In genomic region chr16:2366660-2367309, GRCh38 we compare ENCODE assay signal across 19 cellular contexts. TPM values are rescaled to one million over a fixed set of nuclear protein-coding genes. Genes with fewer than 3 reads are reported as not detected.
DNase-seq lines count a peak whose midpoint lies in the region; ATAC-seq and TF ChIP-seq lines count a peak whose summit lies in the region.
"Had no signal": no experiment of that assay in that cellular context is flagged by ENCODE, and none has a peak within 500 bp of the region (broad histone marks: within the 10 kb centered on the region; RNA-seq: fewer than 3 reads in every experiment).

No MANE protein-coding gene starts in this region.

- H3K36me3 Mint-ChIP-seq in T-helper 17 cell (ENCODE audit: low read depth) = peaks cover 6% of the 10 kb centered on the region
- H3K36me3 Mint-ChIP-seq in nephron (ENCODE audit: low read depth) = no peaks in the 10 kb centered on the region
- no peaks in the 10 kb centered on the region for H3K36me3 Mint-ChIP-seq in nephron progenitor cell (ENCODE audit: low read depth)
- H3K36me3 Mint-ChIP-seq: CD8-positive, alpha-beta memory T cell had no signal

- no peaks in the 10 kb centered on the region for H3K4me1 Mint-ChIP-seq in T-helper 17 cell
- H3K4me1 Mint-ChIP-seq in nephron = peaks cover 57% of the 10 kb centered on the region
- peaks cover 7% of the 10 kb centered on the region for H3K4me1 Mint-ChIP-seq in nephron progenitor cell
- H3K4me1 Mint-ChIP-seq: CD8-positive, alpha-beta memory T cell; GM23338 had no signal

- H3K27ac Mint-ChIP-seq in T-helper 17 cell = no peak overlapping the region
- peak overlapping the region in 2 of 3 experiments; percentile 62 to 76 for H3K27ac Mint-ChIP-seq in nephron
- H3K27ac Mint-ChIP-seq in nephron progenitor cell = no peak overlapping the region
- H3K27ac Mint-ChIP-seq: CD8-positive, alpha-beta memory T cell; GM23338 had no signal

- H3K27ac ChIP-seq in SK-N-SH (ENCODE audit: low read depth in 2 of 2, low read length in 1 of 2) = peak overlapping the region; percentile 50 to 94; a peak in 3 of 4 replicates
- no peak overlapping the region for H3K27ac ChIP-seq in brain microvascular endothelial cell
- H3K27ac ChIP-seq: BLaER1, PC-9, SJSA1 had no signal

- H3K9me3 Mint-ChIP-seq in nephron = no peaks in the 10 kb centered on the region
- H3K9me3 Mint-ChIP-seq in nephron progenitor cell = no peaks in the 10 kb centered on the region
- H3K9me3 Mint-ChIP-seq: CD8-positive, alpha-beta memory T cell; GM23338 had no signal

- no peaks in the 10 kb centered on the region for H3K9me2 ChIP-seq in SK-N-SH

- H3K27me3 ChIP-seq in SK-N-SH (ENCODE audit: insufficient read depth) (no peaks in the 10 kb centered on the region), brain microvascular endothelial cell (replicated peaks) (peaks cover 3% of the 10 kb centered on the region)
- H3K27me3 ChIP-seq: BLaER1 had no signal

- TF ChIP-seq CTCF in SK-N-SH (IDR thresholded peaks at IDR 0.05) (no peak), GM12864 (IDR thresholded peaks at IDR 0.05; ENCODE audit: low read depth, low read length, missing control alignments) (no peak), nephron (IDR thresholded peaks at IDR 0.05; ENCODE audit: unreplicated experiment in 3 of 3) (no peak), nephron progenitor cell (IDR thresholded peaks at IDR 0.05) (no peak), brain microvascular endothelial cell (IDR thresholded peaks at IDR 0.05; ENCODE audit: low read depth, low read length, missing control alignments) (no peak)

- no peak overlapping the region for H3K9ac ChIP-seq in SK-N-SH
- H3K9ac ChIP-seq: BLaER1 had no signal

- H3K36me3 ChIP-seq in SK-N-SH (replicated peaks in 1 of 2; ENCODE audit: control insufficient read depth in 1 of 2, insufficient read depth in 2 of 2, low read length in 1 of 2) (no peaks in the 10 kb centered on the region), brain microvascular endothelial cell (replicated peaks) (no peaks in the 10 kb centered on the region)
- H3K36me3 ChIP-seq: BLaER1, SJSA1 had no signal

- H3K4me2 ChIP-seq in SK-N-SH = no peak overlapping the region
- H3K4me2 ChIP-seq: BLaER1, GM23338, PC-9 had no signal

- H3K4me1 ChIP-seq in SK-N-SH (ENCODE audit: control insufficient read depth in 1 of 2, insufficient read depth in 2 of 2, low read depth in 1 of 2, low read length in 1 of 2) = peaks cover 14 to 30% of the 10 kb centered on the region in 2 experiments; a peak in 3 of 4 replicates
- H3K4me1 ChIP-seq: BLaER1, SJSA1 had no signal

- H3F3A ChIP-seq in SK-N-SH (replicated peaks; ENCODE audit: insufficient read depth) = peaks cover 13% of the 10 kb centered on the region

- H2AFZ ChIP-seq in SK-N-SH (ENCODE audit: low read depth) = no peak overlapping the region
- H2AFZ ChIP-seq: GM23338, PC-9 had no signal

- DNase-seq in SK-N-SH = no peak
- peak; percentile 49 for DNase-seq in GM12864 (ENCODE audit: low read depth)
- no peak for DNase-seq in T-helper 17 cell
- no peak for DNase-seq in nephron progenitor cell
- no peak for DNase-seq in HCEC 1CT
- DNase-seq in brain microvascular endothelial cell = no peak
- DNase-seq: 8988T; CD8-positive, alpha-beta memory T cell; DMS79; KBM-7; NCI-H1436 treated with DMSO at 0.1 percent for 48 hours; NCI-H2029 treated with DMSO at 0.1 percent for 48 hours; NCI-H748 treated with DMSO at 0.1 percent for 48 hours; PC-9 had no signal

- in situ Hi-C loops in brain microvascular endothelial cell (cut with HindIII; ENCODE audit: low pct_ligation_motif_present, low sequenced_read_pairs) = no loop called here

- ATAC-seq in SK-N-SH treated with all-trans-retinoic acid at 6 μM for 48 hours (no peak), T-helper 17 cell (peak; percentile 54)
- ATAC-seq: GM23338 had no signal

- WGBS in SK-N-SH (ENCODE audit: low lambda C conversion rate) = 80% methylated on average over 13 of the region's 13 CpGs

- no peaks in the 10 kb centered on the region for H3K9me3 ChIP-seq in SK-N-SH
- no peaks in the 10 kb centered on the region for H3K9me3 ChIP-seq in T-helper 17 cell (ENCODE audit: control insufficient read depth, low read length, poor library complexity, severe bottlenecking)
- H3K9me3 ChIP-seq: BLaER1, SJSA1 had no signal

- H3K4me3 Mint-ChIP-seq in T-helper 17 cell = no peak overlapping the region
- no peak overlapping the region for H3K4me3 Mint-ChIP-seq in nephron
- no peak overlapping the region for H3K4me3 Mint-ChIP-seq in nephron progenitor cell
- H3K4me3 Mint-ChIP-seq: CD8-positive, alpha-beta memory T cell; GM23338 had no signal

- no peak for TF ChIP-seq EP300 in SK-N-SH (IDR thresholded peaks at IDR 0.05; ENCODE audit: borderline replicate concordance in 1 of 2, low read depth in 1 of 2, low read length in 1 of 2)

- H3K79me2 ChIP-seq in SK-N-SH (ENCODE audit: insufficient read depth) = no peaks in the 10 kb centered on the region

- CTCF ChIA-PET in SK-N-SH (lab: Yijun Ruan, JAX) = interaction anchor here (0.6 to 1.8 kb wide), 4 partner anchors 19 to 237 kb away, joined by 3 to 7 read pairs (median 4); partner anchors contain the start of gene ABCA3

- H3K27me3 Mint-ChIP-seq in T-helper 17 cell = peaks cover 68% of the 10 kb centered on the region
- peaks cover 11% of the 10 kb centered on the region for H3K27me3 Mint-ChIP-seq in nephron (ENCODE audit: low read depth)
- H3K27me3 Mint-ChIP-seq in nephron progenitor cell (ENCODE audit: low read depth, poor library complexity) = peaks cover 85% of the 10 kb centered on the region

- TF ChIP-seq RAD21 in SK-N-SH (IDR thresholded peaks at IDR 0.05; ENCODE audit: low read length) = no peak

- H3K4me3 ChIP-seq in SK-N-SH (ENCODE audit: low read depth in 2 of 2, low read length in 1 of 2) (no peak overlapping the region), GM12864 (ENCODE audit: low read depth, low read length) (no peak overlapping the region), brain microvascular endothelial cell (ENCODE audit: low read depth, low read length) (no peak overlapping the region)
- H3K4me3 ChIP-seq: BLaER1, GM23338, PC-9, SJSA1 had no signal

- H4K20me1 ChIP-seq in SK-N-SH (ENCODE audit: insufficient read depth) = no peaks in the 10 kb centered on the region
- H4K20me1 ChIP-seq: BLaER1 had no signal

- POLR2A ChIA-PET in SK-N-SH (lab: Yijun Ruan, JAX) = no interaction called here

TF ChIP-seq in SK-N-SH, 30 proteins besides CTCF, POLR2A, EP300 and RAD21:
- TF ChIP-seq USF1 (IDR thresholded peaks at IDR 0.05; ENCODE audit: borderline replicate concordance, low read depth) = no peak
- TF ChIP-seq MXI1 (IDR thresholded peaks at IDR 0.05; ENCODE audit: low read depth, low read length) = no peak

TF ChIP-seq in SK-N-SH treated with all-trans-retinoic acid at 6 μM for 48 hours, 23 proteins besides CTCF, POLR2A, EP300 and RAD21:
- TF ChIP-seq RARB (CRISPR knock-in tag; IDR thresholded peaks at IDR 0.05) (no peak), SNAI2 (CRISPR knock-in tag; IDR thresholded peaks at IDR 0.05) (no peak), ZNF70 (CRISPR knock-in tag; IDR thresholded peaks at IDR 0.05) (no peak)

RNA-seq across cellular contexts. Expression of gene ABCA3, which starts 26.3 kb away (rescaled TPM):
- 6.9 and 9.9 TPM in 2 replicates for polyA plus RNA-seq in SK-N-SH (2012; rRNA removed)
- polyA plus RNA-seq in SK-N-SH (2012; cell fraction: cytosol; rRNA removed) = 3.7 and 5.7 TPM in 2 replicates
- polyA plus RNA-seq in SK-N-SH (2012; cell fraction: nucleus; rRNA removed) = 13.9 and 14.8 TPM in 2 replicates
- total RNA-seq in T-helper 17 cell = 10 to 100 TPM in 1 of 2 donors, 1 to 10 TPM in 1; 8.3 to 10.5 TPM
- total RNA-seq: SJSA1 had no signal

Comparison
In these comparisons a context has a peak if more than half of its experiments do, and no peak if none do; other contexts are left out.
1. H3K27ac Mint-ChIP-seq: peak in nephron (2 of 3); none in T-helper 17 cell (single experiment) and nephron progenitor cell (single experiment).